32 cellular contexts compared by ENCODE assay signal in the genomic region with DNA sequence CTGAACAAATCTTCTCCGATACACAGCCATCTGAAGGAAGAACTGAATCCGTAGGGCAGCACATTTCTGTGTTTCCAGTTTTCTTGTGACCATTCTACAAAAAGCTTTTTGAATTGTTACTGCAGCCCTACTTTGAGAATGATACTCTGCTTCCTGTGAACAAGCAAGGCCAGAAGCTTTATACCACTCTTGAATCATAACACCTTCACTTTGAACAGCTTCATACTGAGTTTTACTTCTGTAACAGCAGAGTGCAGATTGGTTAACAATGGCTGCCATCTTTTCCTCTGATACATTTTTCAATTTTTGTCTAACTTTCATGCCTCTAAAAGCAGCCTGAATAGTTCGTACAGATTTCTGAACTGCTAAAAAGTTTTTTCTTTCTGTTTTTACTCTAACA. TPM values are rescaled to one million over a fixed set of nuclear protein-coding genes. Genes with fewer than 3 reads are reported as not detected.
A peak's percentile ranks its signal among the peaks of the same experiment; 100 is the strongest.
DNase-seq lines count a peak whose midpoint lies in the region; ATAC-seq, FAIRE-seq and TF ChIP-seq lines count a peak whose summit lies in the region.
"Had no signal": no experiment of that assay in that cellular context is flagged by ENCODE, and none has a peak within 500 bp of the region (broad histone marks: within the 10 kb centered on the region; RNA-seq: fewer than 3 reads in every experiment).

No MANE protein-coding gene starts in this region.

- peaks cover 8 to 31% (median 16%) of the 10 kb centered on the region in 4 donors for H3K4me1 Mint-ChIP-seq in CD4-positive, CD25-positive, alpha-beta regulatory T cell
- H3K4me1 Mint-ChIP-seq: nephron had no signal

- DNase-seq in CD4-positive, CD25-positive, alpha-beta regulatory T cell = no peak
- DNase-seq in D721Med (ENCODE audit: insufficient read length, low spot score) (no peak), GM12878 (ENCODE audit: low read depth, low spot score) (no peak), mesenchymal stem cell (no peak)
- no peak for DNase-seq in activated effector memory CD4-positive, alpha-beta T cell treated with anti-CD3 and anti-CD28 coated beads, Interleukin-2, amount 50 U/mL, for 16 hours
- DNase-seq: activated CD4-positive, alpha-beta T cell treated with anti-CD3 and anti-CD28 coated beads, Interleukin-2, amount 50 U/mL, for 48 hours; activated CD8-positive, alpha-beta memory T cell treated with anti-CD3 and anti-CD28 coated beads, Interleukin-2, amount 50 U/mL, for 48 hours; activated naive CD8-positive, alpha-beta T cell treated with anti-CD3 and anti-CD28 coated beads for 36 hours; DMS79 treated with DMSO at 0.1 percent for 48 hours; GF-D8; left ventricle myocardium superior; NCI-H1092 treated with DMSO at 0.1 percent for 48 hours; NCI-H187 treated with DMSO at 0.1 percent for 48 hours; NCI-H2171 treated with DMSO at 0.1 percent for 48 hours; NCI-H524; ovary; PC-3; T-helper 9 cell; WERI-Rb-1 had no signal

- no peak overlapping the region for H2BK15ac ChIP-seq in mesenchymal stem cell (ENCODE audit: low read depth, poor library complexity, severe bottlenecking)

- RAD21 ChIA-PET in GM12878 (lab: Charles Lee; ENCODE audit: unreplicated experiment) = no interaction called here

- POLR2A ChIA-PET in GM12878 (lab: Charles Lee) = no interaction called here

- no peaks in the 10 kb centered on the region for H3K4me1 ChIP-seq in CD4-positive, CD25-positive, alpha-beta regulatory T cell (ENCODE audit: control insufficient read depth, insufficient read depth, low read length, poor library complexity, severe bottlenecking)
- H3K4me1 ChIP-seq in GM12878 (ENCODE audit: control insufficient read depth, insufficient read depth, low read length) (no peaks in the 10 kb centered on the region), mesenchymal stem cell (ENCODE audit: control insufficient read depth, insufficient read depth, low read depth, low read length) (no peaks in the 10 kb centered on the region)
- H3K4me1 ChIP-seq: ascending aorta had no signal

- no peaks in the 10 kb centered on the region for H3K27me3 Mint-ChIP-seq in CD4-positive, CD25-positive, alpha-beta regulatory T cell
- H3K27me3 Mint-ChIP-seq: activated naive CD8-positive, alpha-beta T cell treated with anti-CD3 and anti-CD28 coated beads for 36 hours; central memory CD8-positive, alpha-beta T cell; type B pancreatic cell had no signal

- peak; percentile 16 for FAIRE-seq in D721Med (lab: Jason Lieb, UNC)
- FAIRE-seq in GM12878 (lab: Jason Lieb, UNC) = no peak
- FAIRE-seq: keratinocyte had no signal

- TF ChIP-seq EP300 in GM12878 (IDR thresholded peaks at IDR 0.05; ENCODE audit: borderline replicate concordance in 1 of 2, control insufficient read depth in 1 of 2, low read depth in 2 of 2, low read length in 2 of 2) = no peak

- TF ChIP-seq POLR2A in GM12878 (IDR thresholded peaks at IDR 0.05; ENCODE audit: low read depth, low read length) = no peak

- no peaks in the 10 kb centered on the region for H3K27me3 ChIP-seq in CD4-positive, CD25-positive, alpha-beta regulatory T cell (ENCODE audit: control insufficient read depth, insufficient read depth, low read length)
- H3K27me3 ChIP-seq in GM12878 (replicated peaks in 1 of 2; ENCODE audit: control insufficient read depth in 2 of 2, insufficient read depth in 2 of 2, low read length in 1 of 2) = no peaks in the 10 kb centered on the region
- no peaks in the 10 kb centered on the region for H3K27me3 ChIP-seq in mesenchymal stem cell (ENCODE audit: control insufficient read depth in 1 of 2, insufficient read depth in 1 of 2, low read length in 2 of 2)
- H3K27me3 ChIP-seq: ascending aorta; BLaER1 treated with 17β-estradiol and CSF1 and Interleukin-3, amounts not matched to agents 10 nM and 100 nM; ovary had no signal

- H2BK12ac ChIP-seq in mesenchymal stem cell (ENCODE audit: low read length in 2 of 2) = no peak overlapping the region

- intact Hi-C loops in GM12878 (cut with micrococcal nuclease; ENCODE audit: unreplicated experiment) = no loop called here

- TF ChIP-seq RAD21 in GM12878 (IDR thresholded peaks at IDR 0.05; ENCODE audit: insufficient read depth, low read depth, low read length) = no peak

- H3K27ac ChIP-seq in CD4-positive, CD25-positive, alpha-beta regulatory T cell (ENCODE audit: insufficient read depth, low read length, poor library complexity, severe bottlenecking) = no peak overlapping the region
- H3K27ac ChIP-seq in GM12878 (ENCODE audit: control insufficient read depth, insufficient read depth) = no peak overlapping the region
- no peak overlapping the region for H3K27ac ChIP-seq in mesenchymal stem cell (ENCODE audit: low read length, poor library complexity, severe bottlenecking)
- H3K27ac ChIP-seq: ascending aorta; BLaER1 treated with 17β-estradiol and CSF1 and Interleukin-3, amounts not matched to agents 10 nM and 100 nM; skin epidermis; WERI-Rb-1 had no signal

- TF ChIP-seq CTCF in D721Med (IDR thresholded peaks at IDR 0.05; ENCODE audit: insufficient read depth, missing control alignments) (no peak), GM12878 (IDR thresholded peaks at IDR 0.05 in 2 of 3, conservative IDR thresholded peaks at IDR 0.05 in 1 of 3; ENCODE audit: control insufficient read depth in 2 of 3, extremely low read depth in 1 of 3, insufficient read depth in 1 of 3, low read depth in 3 of 3, low read length in 3 of 3) (no peak)

- 98% methylated on average over 3 of the region's 3 CpGs for WGBS in GM12878 (ENCODE audit: insufficient coverage, insufficient replicate concordance, low lambda C conversion rate, missing lambda C conversion rate)
- WGBS in mesenchymal stem cell = 99% methylated on average over 3 of the region's 3 CpGs

- H3K79me1 ChIP-seq in mesenchymal stem cell (replicated peaks; ENCODE audit: low read length, poor library complexity, severe bottlenecking) = no peaks in the 10 kb centered on the region

- no peaks in the 10 kb centered on the region for H4K20me1 ChIP-seq in GM12878 (ENCODE audit: control insufficient read depth, insufficient read depth)
- H4K20me1 ChIP-seq: BLaER1 treated with 17β-estradiol and CSF1 and Interleukin-3, amounts not matched to agents 10 nM and 100 nM had no signal

- H3K4me2 ChIP-seq in GM12878 (ENCODE audit: control insufficient read depth, insufficient read depth) (no peak overlapping the region), mesenchymal stem cell (ENCODE audit: low read length, poor library complexity, severe bottlenecking) (no peak overlapping the region)
- H3K4me2 ChIP-seq: BLaER1 treated with 17β-estradiol and CSF1 and Interleukin-3, amounts not matched to agents 10 nM and 100 nM had no signal

- peak in 1 of 2 donors; percentile 40 for ATAC-seq in CD4-positive, CD25-positive, alpha-beta regulatory T cell (ENCODE audit: low read depth in 2 of 2)
- ATAC-seq in GM12878 = no peak
- no peak for ATAC-seq in HG02840 (IDR thresholded peaks at IDR 0.05; ENCODE audit: low FRiP score, unreplicated experiment)
- ATAC-seq in GM21381 (IDR thresholded peaks at IDR 0.05; ENCODE audit: unreplicated experiment) = no peak
- ATAC-seq: left ventricle myocardium superior, PC-3 had no signal

- H4K91ac ChIP-seq in mesenchymal stem cell (ENCODE audit: low read length) = no peak overlapping the region

- BruUV-seq in GM12878 (replicated peaks; lab: Mats Ljungman, UMichigan) = TSS peak; percentile 7

- H3K27ac Mint-ChIP-seq in CD4-positive, CD25-positive, alpha-beta regulatory T cell = peak overlapping the region in 1 of 3 donors; percentile 6
- H3K27ac Mint-ChIP-seq: activated naive CD8-positive, alpha-beta T cell treated with anti-CD3 and anti-CD28 coated beads for 36 hours; activated T-helper 2 cell treated with anti-CD3 and anti-CD28 coated beads, Interferon-gamma antibody, Interleukin-2, Interleukin-4, amounts not matched to agents 10 μg/mL and 5 μg/mL and 100 μg/mL, durations not matched to agents 14 hours and 24 hours and 36 hours; nephron; type B pancreatic cell had no signal

- H2AFZ ChIP-seq in GM12878 (ENCODE audit: control insufficient read depth, low read depth, low read length) = peak overlapping the region; percentile 23; the same call in 1 of the 2 replicates
- H2AFZ ChIP-seq in mesenchymal stem cell (ENCODE audit: low read depth, low read length) = peak overlapping the region; percentile 51

- peaks cover 0 to 3% (median 0%) of the 10 kb centered on the region in 7 donors for H3K9me3 Mint-ChIP-seq in CD4-positive, CD25-positive, alpha-beta regulatory T cell
- H3K9me3 Mint-ChIP-seq: activated naive CD8-positive, alpha-beta T cell treated with anti-CD3 and anti-CD28 coated beads for 36 hours; central memory CD8-positive, alpha-beta T cell; nephron; type B pancreatic cell had no signal

- no peak overlapping the region for H3K18ac ChIP-seq in mesenchymal stem cell (ENCODE audit: low read depth in 1 of 2, low read length in 2 of 2)

- no peak overlapping the region for H3K4ac ChIP-seq in mesenchymal stem cell (ENCODE audit: low read depth in 1 of 2, low read length in 2 of 2)

- H3K9ac ChIP-seq in GM12878 (ENCODE audit: control insufficient read depth, insufficient read depth, low read length) (no peak overlapping the region), mesenchymal stem cell (ENCODE audit: low read length) (no peak overlapping the region)
- H3K9ac ChIP-seq: BLaER1 treated with 17β-estradiol and CSF1 and Interleukin-3, amounts not matched to agents 10 nM and 100 nM had no signal

- SMC1A ChIA-PET in GM12878 (lab: Charles Lee; ENCODE audit: uncharacterized antibody, unreplicated experiment) = interaction anchor here (1.2 to 1.4 kb wide), 3 partner anchors 19 to 43 kb away, joined by 3 to 4 read pairs (median 3); no protein-coding TSS in a partner anchor

- H3K23ac ChIP-seq in mesenchymal stem cell (ENCODE audit: low read length in 2 of 2) = no peak overlapping the region

- H3K4me3 Mint-ChIP-seq in CD4-positive, CD25-positive, alpha-beta regulatory T cell = peak overlapping the region in 1 of 4 donors; percentile 70
- H3K4me3 Mint-ChIP-seq: activated naive CD8-positive, alpha-beta T cell treated with anti-CD3 and anti-CD28 coated beads for 36 hours; central memory CD8-positive, alpha-beta T cell; nephron; type B pancreatic cell had no signal

- in situ Hi-C loops in GM12878 (cut with MboI) = no loop called here

- CTCF ChIA-PET in GM12878 (lab: Yijun Ruan, JAX) = interaction anchor here (1.3 kb wide), 1 partner anchor 21 kb away, joined by 3 read pairs; no protein-coding TSS in a partner anchor

- H3K14ac ChIP-seq in mesenchymal stem cell (ENCODE audit: low read length in 2 of 2) = no peak overlapping the region

- H3K4me3 ChIP-seq in CD4-positive, CD25-positive, alpha-beta regulatory T cell (ENCODE audit: low read depth, low read length) = peak overlapping the region; percentile 8
- H3K4me3 ChIP-seq in GM12878 (no peak overlapping the region), mesenchymal stem cell (ENCODE audit: insufficient read depth in 1 of 2, low read depth in 1 of 2, low read length in 2 of 2) (no peak overlapping the region)
- H3K4me3 ChIP-seq: ascending aorta; BLaER1 treated with 17β-estradiol and CSF1 and Interleukin-3, amounts not matched to agents 10 nM and 100 nM; ovary; skin epidermis had no signal

- no peak overlapping the region for H4K8ac ChIP-seq in mesenchymal stem cell (ENCODE audit: low read length)

- H2AK5ac ChIP-seq in mesenchymal stem cell (ENCODE audit: low read length, severe bottlenecking) = no peak overlapping the region

- no peaks in the 10 kb centered on the region for H3K79me2 ChIP-seq in GM12878 (ENCODE audit: control insufficient read depth, insufficient read depth, low read length)

- H3K9me3 ChIP-seq in CD4-positive, CD25-positive, alpha-beta regulatory T cell (ENCODE audit: control insufficient read depth in 2 of 2, low read length in 2 of 2) = no peaks in the 10 kb centered on the region
- H3K9me3 ChIP-seq in GM12878 (replicated peaks; ENCODE audit: control insufficient read depth, insufficient read depth, low read length) (no peaks in the 10 kb centered on the region), mesenchymal stem cell (ENCODE audit: control insufficient read depth, low read length) (no peaks in the 10 kb centered on the region)
- H3K9me3 ChIP-seq: ascending aorta; BLaER1 treated with 17β-estradiol and CSF1 and Interleukin-3, amounts not matched to agents 10 nM and 100 nM; ovary had no signal

- H3K36me3 ChIP-seq in CD4-positive, CD25-positive, alpha-beta regulatory T cell (ENCODE audit: control insufficient read depth, insufficient read depth, low read length) = no peaks in the 10 kb centered on the region
- H3K36me3 ChIP-seq in GM12878 (ENCODE audit: control insufficient read depth in 2 of 2, insufficient read depth in 2 of 2, low read length in 1 of 2) (peaks cover 1 to 9% of the 10 kb centered on the region in 2 experiments; a peak in 1 of 4 replicates), mesenchymal stem cell (ENCODE audit: control insufficient read depth in 1 of 2, insufficient read depth in 2 of 2, low read depth in 1 of 2, low read length in 2 of 2) (no peaks in the 10 kb centered on the region)
- H3K36me3 ChIP-seq: ascending aorta, ovary had no signal

- no peak overlapping the region for H2BK5ac ChIP-seq in mesenchymal stem cell (ENCODE audit: low read depth, low read length, poor library complexity, severe bottlenecking)

- no peak overlapping the region for H2BK120ac ChIP-seq in mesenchymal stem cell (ENCODE audit: low read depth, low read length)

- no peaks in the 10 kb centered on the region for H3K36me3 Mint-ChIP-seq in CD4-positive, CD25-positive, alpha-beta regulatory T cell

RNA-seq across cellular contexts. Expression of a gene that starts 33.6 kb away (rescaled TPM):
- not detected for total RNA-seq in CD4-positive, CD25-positive, alpha-beta regulatory T cell
- not detected for polyA plus RNA-seq in CD4-positive, CD25-positive, alpha-beta regulatory T cell
- total RNA-seq in GM12878 (2013; cell fraction: nucleolus; rRNA removed) = not detected in 2 replicates
- total RNA-seq in GM12878 (2014; rRNA removed) (not detected in 2 replicates), GM12878 (2014; rRNA removed; fragmentation: Illumina TruSeq; extraction: Trizol) (not detected in 2 replicates), GM12878 (2021) (not detected in 2 replicates)
- not detected for polyA plus RNA-seq in GM12878 (2011; ENCODE audit: low read depth)
- polyA plus RNA-seq in GM12878 (2011; rRNA removed) (0.10 TPM in 1 of 2 replicates, not detected in the other), GM12878 (2014; fragmentation: Illumina TruSeq; extraction: Trizol) (not detected in 2 replicates), GM12878 (2014; fragmentation: Nextera tagmentation; extraction: Ambion mirVana) (under 1 TPM in 1 of 2 experiments, not detected in 1; 0.06 TPM), GM12878 (2014; rRNA removed) (not detected in 2 replicates), GM12878 (2016; fragmentation: Nextera tagmentation; extraction: Ambion mirVana) (not detected)
- not detected in 2 replicates for polyA plus RNA-seq in GM12878 (2011; cell fraction: cytosol; rRNA removed)
- 0.12 and 0.19 TPM in 2 replicates for polyA plus RNA-seq in GM12878 (2011; cell fraction: nucleus; rRNA removed)
- not detected in 2 replicates for polyA plus RNA-seq in GM12878 (2012)
- polyA minus RNA-seq in GM12878 (2011; rRNA and poly(A)+ RNA removed) = not detected in 2 replicates
- not detected in 2 replicates for polyA minus RNA-seq in GM12878 (2011; cell fraction: cytosol; rRNA and poly(A)+ RNA removed)
- not detected in 2 replicates for polyA minus RNA-seq in GM12878 (2011; cell fraction: nucleus; rRNA and poly(A)+ RNA removed)
- polyA plus RNA-seq in mesenchymal stem cell (2013, experiment 1 of 2) = not detected
- not detected for polyA plus RNA-seq in mesenchymal stem cell (2013, experiment 2 of 2)
- total RNA-seq: activated naive CD8-positive, alpha-beta T cell treated with anti-CD3 and anti-CD28 coated beads for 36 hours; activated T-helper 2 cell treated with anti-CD3 and anti-CD28 coated beads, Interferon-gamma antibody, Interleukin-2, Interleukin-4, amounts not matched to agents 10 μg/mL and 5 μg/mL and 100 μg/mL, durations not matched to agents 14 hours and 24 hours and 36 hours; ascending aorta; dermis microvascular lymphatic vessel endothelial cell; left ventricle myocardium superior; ovary; PC-3; renal cortical epithelial cell had no signal
- polyA plus RNA-seq: AG04450, keratinocyte, ovary had no signal

RNA-seq across cellular contexts. Expression of a gene that starts 45.8 kb away (rescaled TPM):
- total RNA-seq in CD4-positive, CD25-positive, alpha-beta regulatory T cell = 3.2 TPM
- under 1 TPM; 0.37 to 0.88 (median 0.54) TPM for polyA plus RNA-seq in CD4-positive, CD25-positive, alpha-beta regulatory T cell
- total RNA-seq in GM12878 (2013; cell fraction: nucleolus; rRNA removed) = 63.9 and 69.3 TPM in 2 replicates
- 43.8 and 50.5 TPM in 2 replicates for total RNA-seq in GM12878 (2014; rRNA removed)
- total RNA-seq in GM12878 (2014; rRNA removed; fragmentation: Illumina TruSeq; extraction: Trizol) = 54.9 and 55.4 TPM in 2 replicates
- 36.4 and 36.9 TPM in 2 replicates for total RNA-seq in GM12878 (2021)
- 5.3 TPM for polyA plus RNA-seq in GM12878 (2011; ENCODE audit: low read depth)
- polyA plus RNA-seq in GM12878 (2011; rRNA removed) = 26.4 and 51.0 TPM in 2 replicates
- 7.0 and 8.0 TPM in 2 replicates for polyA plus RNA-seq in GM12878 (2011; cell fraction: cytosol; rRNA removed)
- 38.3 and 53.2 TPM in 2 replicates for polyA plus RNA-seq in GM12878 (2011; cell fraction: nucleus; rRNA removed)
- 9.7 and 15.1 TPM in 2 replicates for polyA plus RNA-seq in GM12878 (2012)
- 41.1 and 46.4 TPM in 2 replicates for polyA plus RNA-seq in GM12878 (2014; fragmentation: Illumina TruSeq; extraction: Trizol)
- 10 to 100 TPM; 16.2 to 16.4 TPM for polyA plus RNA-seq in GM12878 (2014; fragmentation: Nextera tagmentation; extraction: Ambion mirVana)
- polyA plus RNA-seq in GM12878 (2014; rRNA removed) = 21.1 and 24.8 TPM in 2 replicates
- 10 to 100 TPM; 25.8 to 26.3 TPM for polyA plus RNA-seq in GM12878 (2016; fragmentation: Nextera tagmentation; extraction: Ambion mirVana)
- 28.2 and 34.5 TPM in 2 replicates for polyA minus RNA-seq in GM12878 (2011; rRNA and poly(A)+ RNA removed)
- polyA minus RNA-seq in GM12878 (2011; cell fraction: cytosol; rRNA and poly(A)+ RNA removed) = 12.3 and 18.1 TPM in 2 replicates
- 39.3 and 54.2 TPM in 2 replicates for polyA minus RNA-seq in GM12878 (2011; cell fraction: nucleus; rRNA and poly(A)+ RNA removed)
- 2.0 TPM for polyA plus RNA-seq in mesenchymal stem cell (2013, experiment 1 of 2)
- 1.8 TPM for polyA plus RNA-seq in mesenchymal stem cell (2013, experiment 2 of 2)
- total RNA-seq: ascending aorta had no signal
